Comparison of ENCODE assay signal across 2 cellular contexts in the genomic region with DNA sequence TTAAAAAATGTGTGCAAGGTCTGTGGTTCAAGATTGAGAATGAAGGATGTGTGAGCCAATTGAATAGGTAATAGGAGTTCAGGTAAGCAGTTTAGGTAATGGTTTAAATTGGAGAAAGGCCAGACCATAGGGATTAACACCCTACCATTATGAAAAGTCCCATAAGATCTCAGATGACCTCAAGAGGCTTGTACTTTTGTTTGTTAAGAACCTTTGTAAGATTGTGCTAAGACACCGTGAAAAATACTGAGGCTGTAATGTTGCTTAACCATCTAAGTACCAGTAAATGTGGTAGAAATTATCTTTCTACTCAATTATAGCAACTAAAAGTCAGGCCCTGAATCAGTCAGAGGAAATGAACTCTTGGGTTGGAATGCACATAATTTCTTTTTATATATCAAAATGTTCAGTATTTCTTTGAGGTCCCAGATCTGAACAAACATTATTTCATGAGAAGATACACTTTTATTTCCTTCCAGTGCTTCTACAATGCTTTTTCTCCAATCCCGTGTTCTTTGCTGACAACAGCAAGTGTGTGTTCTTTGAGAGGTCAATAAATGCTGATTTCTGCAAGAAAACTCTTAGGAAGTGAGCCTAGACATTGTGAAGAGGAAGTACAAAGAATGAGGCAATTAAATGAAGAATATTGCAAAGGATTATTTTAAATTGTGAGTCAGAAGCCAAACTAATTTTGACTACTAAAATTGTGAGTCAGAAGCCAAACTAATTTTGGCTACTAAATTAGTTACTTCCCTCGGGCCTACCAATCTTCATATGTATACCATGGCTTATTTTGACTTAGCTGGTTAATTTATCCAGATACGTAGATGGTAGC.
TF ChIP-seq lines count a peak whose summit lies in the region.

No MANE protein-coding gene starts in this region.

TF ChIP-seq in A549, 52 proteins besides CTCF, POLR2A, EP300 and RAD21 (continued from another document):
- peak; percentile 31 for TF ChIP-seq MAFK (IDR thresholded peaks at IDR 0.05; ENCODE audit: partially characterized antibody)

TF ChIP-seq in GM23338, 12 proteins besides CTCF, POLR2A, EP300 and RAD21 (continued from another document):
- TF ChIP-seq, protein P1, sequence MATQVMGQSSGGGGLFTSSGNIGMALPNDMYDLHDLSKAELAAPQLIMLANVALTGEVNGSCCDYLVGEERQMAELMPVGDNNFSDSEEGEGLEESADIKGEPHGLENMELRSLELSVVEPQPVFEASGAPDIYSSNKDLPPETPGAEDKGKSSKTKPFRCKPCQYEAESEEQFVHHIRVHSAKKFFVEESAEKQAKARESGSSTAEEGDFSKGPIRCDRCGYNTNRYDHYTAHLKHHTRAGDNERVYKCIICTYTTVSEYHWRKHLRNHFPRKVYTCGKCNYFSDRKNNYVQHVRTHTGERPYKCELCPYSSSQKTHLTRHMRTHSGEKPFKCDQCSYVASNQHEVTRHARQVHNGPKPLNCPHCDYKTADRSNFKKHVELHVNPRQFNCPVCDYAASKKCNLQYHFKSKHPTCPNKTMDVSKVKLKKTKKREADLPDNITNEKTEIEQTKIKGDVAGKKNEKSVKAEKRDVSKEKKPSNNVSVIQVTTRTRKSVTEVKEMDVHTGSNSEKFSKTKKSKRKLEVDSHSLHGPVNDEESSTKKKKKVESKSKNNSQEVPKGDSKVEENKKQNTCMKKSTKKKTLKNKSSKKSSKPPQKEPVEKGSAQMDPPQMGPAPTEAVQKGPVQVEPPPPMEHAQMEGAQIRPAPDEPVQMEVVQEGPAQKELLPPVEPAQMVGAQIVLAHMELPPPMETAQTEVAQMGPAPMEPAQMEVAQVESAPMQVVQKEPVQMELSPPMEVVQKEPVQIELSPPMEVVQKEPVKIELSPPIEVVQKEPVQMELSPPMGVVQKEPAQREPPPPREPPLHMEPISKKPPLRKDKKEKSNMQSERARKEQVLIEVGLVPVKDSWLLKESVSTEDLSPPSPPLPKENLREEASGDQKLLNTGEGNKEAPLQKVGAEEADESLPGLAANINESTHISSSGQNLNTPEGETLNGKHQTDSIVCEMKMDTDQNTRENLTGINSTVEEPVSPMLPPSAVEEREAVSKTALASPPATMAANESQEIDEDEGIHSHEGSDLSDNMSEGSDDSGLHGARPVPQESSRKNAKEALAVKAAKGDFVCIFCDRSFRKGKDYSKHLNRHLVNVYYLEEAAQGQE (IDR thresholded peaks at IDR 0.05; ENCODE audit: unreplicated experiment) = no peak
- TF ChIP-seq EZH2 (IDR thresholded peaks at IDR 0.05; ENCODE audit: low read depth, unreplicated experiment) = no peak
- no peak for TF ChIP-seq ZNF331 (CRISPR knock-in tag; IDR thresholded peaks at IDR 0.05; ENCODE audit: low read depth)
- no peak for TF ChIP-seq EZH2phosphoT487 (IDR thresholded peaks at IDR 0.05; ENCODE audit: unreplicated experiment)
- no peak for TF ChIP-seq STAT1 (IDR thresholded peaks at IDR 0.05; ENCODE audit: unreplicated experiment)
- TF ChIP-seq JUNB (IDR thresholded peaks at IDR 0.05; ENCODE audit: unreplicated experiment) = no peak
- TF ChIP-seq, protein P2, sequence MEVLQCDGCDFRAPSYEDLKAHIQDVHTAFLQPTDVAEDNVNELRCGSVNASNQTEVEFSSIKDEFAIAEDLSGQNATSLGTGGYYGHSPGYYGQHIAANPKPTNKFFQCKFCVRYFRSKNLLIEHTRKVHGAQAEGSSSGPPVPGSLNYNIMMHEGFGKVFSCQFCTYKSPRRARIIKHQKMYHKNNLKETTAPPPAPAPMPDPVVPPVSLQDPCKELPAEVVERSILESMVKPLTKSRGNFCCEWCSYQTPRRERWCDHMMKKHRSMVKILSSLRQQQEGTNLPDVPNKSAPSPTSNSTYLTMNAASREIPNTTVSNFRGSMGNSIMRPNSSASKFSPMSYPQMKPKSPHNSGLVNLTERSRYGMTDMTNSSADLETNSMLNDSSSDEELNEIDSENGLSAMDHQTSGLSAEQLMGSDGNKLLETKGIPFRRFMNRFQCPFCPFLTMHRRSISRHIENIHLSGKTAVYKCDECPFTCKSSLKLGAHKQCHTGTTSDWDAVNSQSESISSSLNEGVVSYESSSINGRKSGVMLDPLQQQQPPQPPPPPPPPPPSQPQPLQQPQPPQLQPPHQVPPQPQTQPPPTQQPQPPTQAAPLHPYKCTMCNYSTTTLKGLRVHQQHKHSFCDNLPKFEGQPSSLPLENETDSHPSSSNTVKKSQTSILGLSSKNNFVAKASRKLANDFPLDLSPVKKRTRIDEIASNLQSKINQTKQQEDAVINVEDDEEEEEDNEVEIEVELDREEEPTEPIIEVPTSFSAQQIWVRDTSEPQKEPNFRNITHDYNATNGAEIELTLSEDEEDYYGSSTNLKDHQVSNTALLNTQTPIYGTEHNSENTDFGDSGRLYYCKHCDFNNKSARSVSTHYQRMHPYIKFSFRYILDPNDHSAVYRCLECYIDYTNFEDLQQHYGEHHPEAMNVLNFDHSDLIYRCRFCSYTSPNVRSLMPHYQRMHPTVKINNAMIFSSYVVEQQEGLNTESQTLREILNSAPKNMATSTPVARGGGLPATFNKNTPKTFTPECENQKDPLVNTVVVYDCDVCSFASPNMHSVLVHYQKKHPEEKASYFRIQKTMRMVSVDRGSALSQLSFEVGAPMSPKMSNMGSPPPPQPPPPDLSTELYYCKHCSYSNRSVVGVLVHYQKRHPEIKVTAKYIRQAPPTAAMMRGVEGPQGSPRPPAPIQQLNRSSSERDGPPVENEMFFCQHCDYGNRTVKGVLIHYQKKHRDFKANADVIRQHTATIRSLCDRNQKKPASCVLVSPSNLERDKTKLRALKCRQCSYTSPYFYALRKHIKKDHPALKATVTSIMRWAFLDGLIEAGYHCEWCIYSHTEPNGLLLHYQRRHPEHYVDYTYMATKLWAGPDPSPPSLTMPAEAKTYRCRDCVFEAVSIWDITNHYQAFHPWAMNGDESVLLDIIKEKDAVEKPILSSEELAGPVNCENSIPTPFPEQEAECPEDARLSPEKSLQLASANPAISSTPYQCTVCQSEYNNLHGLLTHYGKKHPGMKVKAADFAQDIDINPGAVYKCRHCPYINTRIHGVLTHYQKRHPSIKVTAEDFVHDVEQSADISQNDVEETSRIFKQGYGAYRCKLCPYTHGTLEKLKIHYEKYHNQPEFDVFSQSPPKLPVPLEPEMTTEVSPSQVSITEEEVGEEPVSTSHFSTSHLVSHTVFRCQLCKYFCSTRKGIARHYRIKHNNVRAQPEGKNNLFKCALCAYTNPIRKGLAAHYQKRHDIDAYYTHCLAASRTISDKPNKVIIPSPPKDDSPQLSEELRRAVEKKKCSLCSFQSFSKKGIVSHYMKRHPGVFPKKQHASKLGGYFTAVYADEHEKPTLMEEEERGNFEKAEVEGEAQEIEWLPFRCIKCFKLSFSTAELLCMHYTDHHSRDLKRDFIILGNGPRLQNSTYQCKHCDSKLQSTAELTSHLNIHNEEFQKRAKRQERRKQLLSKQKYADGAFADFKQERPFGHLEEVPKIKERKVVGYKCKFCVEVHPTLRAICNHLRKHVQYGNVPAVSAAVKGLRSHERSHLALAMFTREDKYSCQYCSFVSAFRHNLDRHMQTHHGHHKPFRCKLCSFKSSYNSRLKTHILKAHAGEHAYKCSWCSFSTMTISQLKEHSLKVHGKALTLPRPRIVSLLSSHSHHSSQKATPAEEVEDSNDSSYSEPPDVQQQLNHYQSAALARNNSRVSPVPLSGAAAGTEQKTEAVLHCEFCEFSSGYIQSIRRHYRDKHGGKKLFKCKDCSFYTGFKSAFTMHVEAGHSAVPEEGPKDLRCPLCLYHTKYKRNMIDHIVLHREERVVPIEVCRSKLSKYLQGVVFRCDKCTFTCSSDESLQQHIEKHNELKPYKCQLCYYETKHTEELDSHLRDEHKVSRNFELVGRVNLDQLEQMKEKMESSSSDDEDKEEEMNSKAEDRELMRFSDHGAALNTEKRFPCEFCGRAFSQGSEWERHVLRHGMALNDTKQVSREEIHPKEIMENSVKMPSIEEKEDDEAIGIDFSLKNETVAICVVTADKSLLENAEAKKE (CRISPR knock-in tag; IDR thresholded peaks at IDR 0.05) = no peak
- TF ChIP-seq, protein P3, sequence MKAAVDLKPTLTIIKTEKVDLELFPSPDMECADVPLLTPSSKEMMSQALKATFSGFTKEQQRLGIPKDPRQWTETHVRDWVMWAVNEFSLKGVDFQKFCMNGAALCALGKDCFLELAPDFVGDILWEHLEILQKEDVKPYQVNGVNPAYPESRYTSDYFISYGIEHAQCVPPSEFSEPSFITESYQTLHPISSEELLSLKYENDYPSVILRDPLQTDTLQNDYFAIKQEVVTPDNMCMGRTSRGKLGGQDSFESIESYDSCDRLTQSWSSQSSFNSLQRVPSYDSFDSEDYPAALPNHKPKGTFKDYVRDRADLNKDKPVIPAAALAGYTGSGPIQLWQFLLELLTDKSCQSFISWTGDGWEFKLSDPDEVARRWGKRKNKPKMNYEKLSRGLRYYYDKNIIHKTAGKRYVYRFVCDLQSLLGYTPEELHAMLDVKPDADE (IDR thresholded peaks at IDR 0.05) = no peak
- no peak for TF ChIP-seq CREB1 (CRISPR knock-in tag; IDR thresholded peaks at IDR 0.05; ENCODE audit: low read depth)
- no peak for TF ChIP-seq POLR2AphosphoS5 (IDR thresholded peaks at IDR 0.05; ENCODE audit: low read depth)
- TF ChIP-seq ZNF114 (CRISPR knock-in tag; IDR thresholded peaks at IDR 0.05) = no peak
TF ChIP-seq in GM23338: peak in this region for 0.
